ENCODE assay signal across 1 cellular context in genomic region chr5:113652161-113652560, GRCh38.
TF ChIP-seq lines count a peak whose summit lies in the region.

No MANE protein-coding gene starts in this region.

TF ChIP-seq in GM23338, 12 proteins besides CTCF, POLR2A, EP300 and RAD21 (continued from another document):
- TF ChIP-seq ZNF331 (CRISPR knock-in tag; IDR thresholded peaks at IDR 0.05; ENCODE audit: low read depth) = no peak
- no peak for TF ChIP-seq ETS1 (IDR thresholded peaks at IDR 0.05)
- TF ChIP-seq EZH2 (IDR thresholded peaks at IDR 0.05; ENCODE audit: low read depth, unreplicated experiment) = no peak
